Comparison of ENCODE assay signal across 9 cellular contexts in the genomic region with DNA sequence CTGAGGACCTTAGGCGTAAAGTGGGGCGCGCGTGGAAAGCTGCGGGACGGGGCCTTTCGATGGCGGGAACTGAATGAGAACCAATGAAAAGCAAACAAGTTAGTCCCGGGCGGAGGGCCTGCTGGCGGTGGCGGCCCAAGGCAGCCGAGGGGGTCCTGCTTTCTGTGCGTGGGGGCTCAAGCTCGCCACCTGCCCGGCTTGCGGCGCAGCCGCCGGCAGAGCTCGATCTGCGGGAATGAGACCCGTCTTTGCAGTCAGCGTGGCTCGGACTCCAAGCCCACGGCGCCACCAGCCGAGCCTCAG. TPM values are rescaled to one million over a fixed set of nuclear protein-coding genes. Genes with fewer than 3 reads are reported as not detected.
DNase-seq lines count a peak whose midpoint lies in the region; ATAC-seq and TF ChIP-seq lines count a peak whose summit lies in the region.
"Had no signal": no experiment of that assay in that cellular context is flagged by ENCODE, and none has a peak within 500 bp of the region (broad histone marks: within the 10 kb centered on the region; RNA-seq: fewer than 3 reads in every experiment).

No MANE protein-coding gene starts in this region.

- H3K9me3 ChIP-seq in HUES48 (ENCODE audit: control insufficient read depth, insufficient read depth, low read length) (no peaks in the 10 kb centered on the region), esophagus squamous epithelium (no peaks in the 10 kb centered on the region), ovary (no peaks in the 10 kb centered on the region)
- H3K9me3 ChIP-seq: adrenal gland had no signal

- TF ChIP-seq POLR2A in esophagus squamous epithelium (IDR thresholded peaks at IDR 0.05) (no peak), ovary (IDR thresholded peaks at IDR 0.05) (no peak)

- H3K4me1 ChIP-seq in ACC112 (ENCODE audit: control insufficient read depth, insufficient read depth, low read length, unreplicated experiment) (no peaks in the 10 kb centered on the region), HUES48 (ENCODE audit: control insufficient read depth, insufficient read depth, low read length) (peaks cover 37% of the 10 kb centered on the region), esophagus squamous epithelium (peaks cover 10 to 39% (median 15%) of the 10 kb centered on the region in 3 donors), ovary (ENCODE audit: insufficient read depth) (peaks cover 6% of the 10 kb centered on the region)

- intact Hi-C loops in esophagus squamous epithelium (cut with DNase I) (loop anchor here (5.0 kb wide), 1 partner anchor 713 kb away; no protein-coding TSS in a partner anchor), ovary (cut with DNase I) (loop anchor here in 3 of 4 donors (1.0 to 5.0 kb wide), 4 partner anchors 477 to 713 kb away; no protein-coding TSS in a partner anchor)

- H3K4me3 ChIP-seq in ACC112 (ENCODE audit: low read depth, low read length) (peak overlapping the region; percentile 78), HUES48 (ENCODE audit: low read depth, low read length) (peak overlapping the region; percentile 49), esophagus squamous epithelium (peak overlapping the region; percentile 34 to 67 (median 53)), ovary (peak overlapping the region; percentile 69)

- no peak overlapping the region for H3K9ac ChIP-seq in HUES48 (ENCODE audit: low read depth, low read length)

- DNase-seq in esophagus squamous epithelium (lab: John Stamatoyannopoulos, UW), result no peak
- no peak for DNase-seq in ovary
- no peak for DNase-seq in NCI-H748 (lab: John Stamatoyannopoulos, UW; ENCODE audit: unreplicated experiment)

- ATAC-seq in GM19023 (IDR thresholded peaks at IDR 0.05; ENCODE audit: unreplicated experiment) (no peak), HG03432 (IDR thresholded peaks at IDR 0.05; ENCODE audit: unreplicated experiment) (no peak), GM21825 (IDR thresholded peaks at IDR 0.05; ENCODE audit: unreplicated experiment) (no peak)

- H3K79me2 ChIP-seq in ACC112 (ENCODE audit: control insufficient read depth, insufficient read depth, low read length, unreplicated experiment), result peaks cover 3% of the 10 kb centered on the region

- TF ChIP-seq CTCF in esophagus squamous epithelium (IDR thresholded peaks at IDR 0.05) (no peak), ovary (IDR thresholded peaks at IDR 0.05) (no peak)

- no peak for TF ChIP-seq EP300 in ovary (IDR thresholded peaks at IDR 0.05)

- 11 to 27% methylated on average over 3 to 19 of the region's 28 CpGs for WGBS in esophagus squamous epithelium, 2 donors
- WGBS in ovary, 3 donors, result 15 to 24% (median 21%) methylated on average over 27 to 28 of the region's 28 CpGs

- H3K27ac ChIP-seq in ACC112 (ENCODE audit: low read depth, low read length) (no peak overlapping the region), HUES48 (ENCODE audit: low read depth, low read length) (no peak overlapping the region), esophagus squamous epithelium (peak overlapping the region in 3 of 4 donors; percentile 30 to 79 (median 77)), ovary (peak overlapping the region in 1 of 2 donors; percentile 46)

- peak overlapping the region; percentile 38 for H2AFZ ChIP-seq in ACC112 (ENCODE audit: low read length, unreplicated experiment)

- H3K27me3 ChIP-seq in ACC112 (ENCODE audit: insufficient read depth, low read length) (peaks cover 34% of the 10 kb centered on the region), HUES48 (ENCODE audit: control insufficient read depth, insufficient read depth, low read length) (peaks cover 35% of the 10 kb centered on the region), esophagus squamous epithelium (peaks cover 7 to 64% (median 12%) of the 10 kb centered on the region in 4 donors), ovary (no peaks in the 10 kb centered on the region)

- no peaks in the 10 kb centered on the region for H3K36me3 ChIP-seq in ACC112 (ENCODE audit: insufficient read depth, low read length)
- H3K36me3 ChIP-seq in HUES48 (ENCODE audit: control insufficient read depth, insufficient read depth, low read length), result peaks cover 5% of the 10 kb centered on the region
- H3K36me3 ChIP-seq in esophagus squamous epithelium, result no peaks in the 10 kb centered on the region
- no peaks in the 10 kb centered on the region for H3K36me3 ChIP-seq in ovary
- H3K36me3 ChIP-seq: adrenal gland had no signal

RNA-seq across cellular contexts. Expression of gene CXCL12, which starts 0.5 kb away (rescaled TPM):
- total RNA-seq in esophagus squamous epithelium, result 10 to 100 TPM in 3 of 4 donors, 1 to 10 TPM in 1; 6.8 to 28.4 (median 13.7) TPM
- 100 to 1,000 TPM in 4 of 7 donors, 10 to 100 TPM in 3; 14.2 to 160 (median 103) TPM for total RNA-seq in ovary
- 100 to 1,000 TPM; 143 to 341 TPM for polyA plus RNA-seq in ovary

Comparison
In these comparisons a context has a peak if more than half of its experiments do, and no peak if none do; other contexts are left out.
1. H3K27ac ChIP-seq: peak in esophagus squamous epithelium (3 of 4); none in ACC112 (single experiment) and HUES48 (single experiment).
2. Peak in every context shown above with its lines, with median percentiles within 50 percentile points of each other: H3K4me3 ChIP-seq.